Comparison of ENCODE assay signal across 8 cellular contexts in genomic region chr19:49890349-49891311, GRCh38. TPM values are rescaled to one million over a fixed set of nuclear protein-coding genes. Genes with fewer than 3 reads are reported as not detected.
DNase-seq lines count a peak whose midpoint lies in the region; ATAC-seq, FAIRE-seq and TF ChIP-seq lines count a peak whose summit lies in the region.

No MANE protein-coding gene starts in this region.

- TF ChIP-seq CTCF in Peyer's patch (IDR thresholded peaks at IDR 0.05): no peak

- H3K27me3 ChIP-seq in Peyer's patch (no peaks in the 10 kb centered on the region), iPS-20b (ENCODE audit: insufficient read depth, low read length) (peaks cover 30% of the 10 kb centered on the region)

- H3K4me3 Mint-ChIP-seq in activated naive CD4-positive, alpha-beta T cell treated with anti-CD3 and anti-CD28 coated beads for 36 hours: peak overlapping the region; percentile 63

- H3K27me3 Mint-ChIP-seq in activated naive CD4-positive, alpha-beta T cell treated with anti-CD3 and anti-CD28 coated beads for 36 hours (ENCODE audit: low read depth): no peaks in the 10 kb centered on the region

- 0 out of 2 replicates have a peak overlapping the region, but pooled peaks have one; percentile 11 for H3K9ac ChIP-seq in iPS-20b (ENCODE audit: low read depth, low read length)

- H3K9me3 Mint-ChIP-seq in activated naive CD4-positive, alpha-beta T cell treated with anti-CD3 and anti-CD28 coated beads for 36 hours: no peaks in the 10 kb centered on the region

- no peak overlapping the region for H3K27ac Mint-ChIP-seq in activated naive CD4-positive, alpha-beta T cell treated with anti-CD3 and anti-CD28 coated beads for 36 hours

- H3K9me3 ChIP-seq in Peyer's patch (no peaks in the 10 kb centered on the region), iPS-20b (ENCODE audit: insufficient read depth, low read depth, low read length) (no peaks in the 10 kb centered on the region; the same call in 1 of the 2 replicates)

- CTCF ChIA-PET in activated naive CD4-positive, alpha-beta T cell treated with anti-CD3 and anti-CD28 coated beads for 36 hours (lab: Charles Lee): interaction anchor here (0.7 to 1.9 kb wide), 7 partner anchors 9 to 31 kb away, joined by 3 to 7 read pairs (median 4); no protein-coding TSS in a partner anchor

- H3K36me3 ChIP-seq in Peyer's patch (peaks cover 0 to 12% (median 0%) of the 10 kb centered on the region in 3 donors), iPS-20b (ENCODE audit: insufficient read depth, low read depth, low read length) (0 out of 2 replicates have a peak, but pooled peaks cover 6% of the 10 kb centered on the region)

- TF ChIP-seq POLR2A in GM12892 (IDR thresholded peaks at IDR 0.05; ENCODE audit: low read depth, low read length): no peak
- no peak for TF ChIP-seq POLR2A in Peyer's patch (IDR thresholded peaks at IDR 0.05)

- H3K4me3 ChIP-seq in Peyer's patch (peak overlapping the region; percentile 36 to 52 (median 43)), iPS-20b (ENCODE audit: low read length) (peak overlapping the region; percentile 56; the same call in 1 of the 2 replicates)

- H3K36me3 Mint-ChIP-seq in activated naive CD4-positive, alpha-beta T cell treated with anti-CD3 and anti-CD28 coated beads for 36 hours (ENCODE audit: low read depth): peaks cover 4% of the 10 kb centered on the region

- no peak for ATAC-seq in HG02588 (IDR thresholded peaks at IDR 0.05; ENCODE audit: unreplicated experiment)
- no peak for ATAC-seq in HG03469 (IDR thresholded peaks at IDR 0.05; ENCODE audit: unreplicated experiment)
- ATAC-seq in GM19463 (IDR thresholded peaks at IDR 0.05; ENCODE audit: unreplicated experiment): no peak

- DNase-seq in GM12892 (ENCODE audit: insufficient read length) (peak; percentile 74), Peyer's patch (peak; percentile 71 to 83 (median 81))
- peak; percentile 60 for DNase-seq in activated naive CD4-positive, alpha-beta T cell treated with anti-CD3 and anti-CD28 coated beads for 36 hours
- peak; percentile 60 to 66 for DNase-seq in stimulated activated CD4-positive, alpha-beta T cell treated with anti-CD3 and anti-CD28 coated beads, Interleukin-4, amount 100 ng/mL, for 48 hours (ENCODE audit: low read depth in 2 of 2)

- intact Hi-C loops in activated naive CD4-positive, alpha-beta T cell treated with anti-CD3 and anti-CD28 coated beads for 36 hours (cut with micrococcal nuclease): no loop called here

- peaks cover 13% of the 10 kb centered on the region for H3K4me1 Mint-ChIP-seq in activated naive CD4-positive, alpha-beta T cell treated with anti-CD3 and anti-CD28 coated beads for 36 hours (ENCODE audit: low read depth)

- peaks cover 0 to 14% (median 10%) of the 10 kb centered on the region in 4 donors for H3K4me1 ChIP-seq in Peyer's patch
- no peaks in the 10 kb centered on the region for H3K4me1 ChIP-seq in iPS-20b (ENCODE audit: insufficient read depth, low read length)

- H3K27ac ChIP-seq in Peyer's patch (peak overlapping the region in 2 of 4 donors; percentile 25 to 63), iPS-20b (ENCODE audit: low read length) (no peak overlapping the region)

- peak; percentile 62 for FAIRE-seq in GM12892 (lab: Jason Lieb, UNC)

RNA-seq across cellular contexts. Expression of gene IL4I1, which starts 6.1 kb away (rescaled TPM):
- 75.8 TPM for polyA plus RNA-seq in GM12892 (2012; ENCODE audit: missing spikeins)
- total RNA-seq in Peyer's patch: not detected
- total RNA-seq in activated naive CD4-positive, alpha-beta T cell treated with anti-CD3 and anti-CD28 coated beads for 36 hours: 1 to 10 TPM; 7.2 to 7.5 TPM

RNA-seq across cellular contexts. Expression of gene TBC1D17, which starts 13.1 kb away (rescaled TPM):
- 31.9 TPM for polyA plus RNA-seq in GM12892 (2012; ENCODE audit: missing spikeins)
- total RNA-seq in Peyer's patch: 10 to 100 TPM; 22.8 to 83.3 (median 62.1) TPM
- total RNA-seq in activated naive CD4-positive, alpha-beta T cell treated with anti-CD3 and anti-CD28 coated beads for 36 hours: 10 to 100 TPM; 29.8 to 32.4 TPM

RNA-seq across cellular contexts. Expression of gene AKT1S1, which starts 13.5 kb away (rescaled TPM):
- polyA plus RNA-seq in GM12892 (2012; ENCODE audit: missing spikeins): 11.7 TPM
- total RNA-seq in Peyer's patch: 10 to 100 TPM; 17.2 to 30.5 (median 23.3) TPM
- total RNA-seq in activated naive CD4-positive, alpha-beta T cell treated with anti-CD3 and anti-CD28 coated beads for 36 hours: 10 to 100 TPM; 13.3 to 14.2 TPM

RNA-seq across cellular contexts. Expression of gene PNKP, which starts 23.3 kb away (rescaled TPM):
- polyA plus RNA-seq in GM12892 (2012; ENCODE audit: missing spikeins): 38.9 TPM
- 100 to 1,000 TPM in 3 of 4 donors, 10 to 100 TPM in 1; 58.7 to 235 (median 118) TPM for total RNA-seq in Peyer's patch
- 10 to 100 TPM; 64.4 to 65.9 TPM for total RNA-seq in activated naive CD4-positive, alpha-beta T cell treated with anti-CD3 and anti-CD28 coated beads for 36 hours

RNA-seq across cellular contexts. Expression of gene ATF5, which starts 38.4 kb away (rescaled TPM):
- polyA plus RNA-seq in GM12892 (2012; ENCODE audit: missing spikeins): 175 TPM
- total RNA-seq in Peyer's patch: 10 to 100 TPM in 3 of 4 donors, 1 to 10 TPM in 1; 3.3 to 21.4 (median 18.2) TPM
- total RNA-seq in activated naive CD4-positive, alpha-beta T cell treated with anti-CD3 and anti-CD28 coated beads for 36 hours: 1 to 10 TPM; 8.0 to 8.8 TPM
